In genomic region chr10:29479081-29479917, GRCh38 we compare ENCODE assay signal across 12 cellular contexts.
DNase-seq lines count a peak whose midpoint lies in the region; ATAC-seq and TF ChIP-seq lines count a peak whose summit lies in the region.
"Had no signal": no experiment of that assay in that cellular context is flagged by ENCODE, and none has a peak within 500 bp of the region (broad histone marks: within the 10 kb centered on the region; RNA-seq: fewer than 3 reads in every experiment).

No MANE protein-coding gene starts in this region.

- H3K27ac ChIP-seq in muscle layer of colon (ENCODE audit: low read depth, low read length) = peak overlapping the region; percentile 35
- H3K27ac ChIP-seq in coronary artery = peak overlapping the region in 1 of 2 donors; percentile 2
- H3K27ac ChIP-seq: skin epidermis had no signal

- peaks cover 39% of the 10 kb centered on the region for H3K36me3 Mint-ChIP-seq in T-cell

- peak; percentile 32 for DNase-seq in DMS79 treated with DMSO at 0.1 percent for 48 hours (lab: John Stamatoyannopoulos, UW)
- DNase-seq in MV-4-11 (lab: John Stamatoyannopoulos, UW) = peak; percentile 46
- peak in 6 of 34 experiments; percentile 6 to 32 (median 14) for DNase-seq in T-cell
- DNase-seq in KG1 (lab: John Stamatoyannopoulos, UW) = no peak
- no peak for DNase-seq in coronary artery (ENCODE audit: low spot score)
- DNase-seq in NCI-H82 (lab: John Stamatoyannopoulos, UW) = no peak
- DNase-seq: cerebellar nuclear complex, H7, NCI-H226 had no signal

- peaks cover 10 to 17% (median 15%) of the 10 kb centered on the region in 3 donors for H3K4me1 Mint-ChIP-seq in T-cell

- H3K4me1 ChIP-seq in muscle layer of colon (ENCODE audit: insufficient read depth, low read length) = peaks cover 64% of the 10 kb centered on the region

- no peaks in the 10 kb centered on the region for H3K9me3 Mint-ChIP-seq in T-cell

- CTCF ChIA-PET in T-cell (lab: Charles Lee) = interaction anchor here in 1 of 2 donors (0.9 kb wide), 1 partner anchor 87 kb away, joined by 5 read pairs; no protein-coding TSS in a partner anchor

- peaks cover 71% of the 10 kb centered on the region for H3K36me3 ChIP-seq in muscle layer of colon (ENCODE audit: insufficient read depth, low read length)

- H3K4me3 ChIP-seq in muscle layer of colon (ENCODE audit: low read depth in 1 of 2, low read length in 2 of 2) (no peak overlapping the region), coronary artery (no peak overlapping the region)
- H3K4me3 ChIP-seq: skin epidermis had no signal

- ATAC-seq in T-cell (replicated peaks in 1 of 4) (peak in 3 of 4 experiments; percentile 21 to 63 (median 54)), HG02763 (IDR thresholded peaks at IDR 0.05; ENCODE audit: unreplicated experiment) (no peak)

- H3K27me3 Mint-ChIP-seq in T-cell = no peaks in the 10 kb centered on the region

- H3K27me3 ChIP-seq in muscle layer of colon (ENCODE audit: control insufficient read depth in 1 of 2, insufficient read depth in 2 of 2, low read length in 2 of 2) = no peaks in the 10 kb centered on the region

- POLR2A ChIA-PET in T-cell (lab: Charles Lee) = no interaction called here

- H3K4me3 Mint-ChIP-seq in T-cell = no peak overlapping the region

- no peak for TF ChIP-seq CTCF in coronary artery (IDR thresholded peaks at IDR 0.05)

- H3K9ac ChIP-seq in muscle layer of colon (ENCODE audit: low read length) = no peak overlapping the region

- no peak overlapping the region for H3K27ac Mint-ChIP-seq in T-cell

- H3K9me3 ChIP-seq in muscle layer of colon (ENCODE audit: low read length) = no peaks in the 10 kb centered on the region

Comparison
In these comparisons a context has a peak if more than half of its experiments do, and no peak if none do; other contexts are left out.
1. DNase-seq: peak in DMS79 treated with DMSO at 0.1 percent for 48 hours (single experiment) and MV-4-11 (single experiment); none in KG1 (single experiment), coronary artery (single experiment) and NCI-H82 (single experiment).